Comparison of ENCODE assay signal across 1 cellular context in genomic region chr15:70815604-70816003, GRCh38.
TF ChIP-seq lines count a peak whose summit lies in the region.

No MANE protein-coding gene starts in this region.

TF ChIP-seq in HepG2, 621 proteins besides CTCF, POLR2A, EP300 and RAD21 (continued from another document and continues in another):
- TF ChIP-seq, protein P1, sequence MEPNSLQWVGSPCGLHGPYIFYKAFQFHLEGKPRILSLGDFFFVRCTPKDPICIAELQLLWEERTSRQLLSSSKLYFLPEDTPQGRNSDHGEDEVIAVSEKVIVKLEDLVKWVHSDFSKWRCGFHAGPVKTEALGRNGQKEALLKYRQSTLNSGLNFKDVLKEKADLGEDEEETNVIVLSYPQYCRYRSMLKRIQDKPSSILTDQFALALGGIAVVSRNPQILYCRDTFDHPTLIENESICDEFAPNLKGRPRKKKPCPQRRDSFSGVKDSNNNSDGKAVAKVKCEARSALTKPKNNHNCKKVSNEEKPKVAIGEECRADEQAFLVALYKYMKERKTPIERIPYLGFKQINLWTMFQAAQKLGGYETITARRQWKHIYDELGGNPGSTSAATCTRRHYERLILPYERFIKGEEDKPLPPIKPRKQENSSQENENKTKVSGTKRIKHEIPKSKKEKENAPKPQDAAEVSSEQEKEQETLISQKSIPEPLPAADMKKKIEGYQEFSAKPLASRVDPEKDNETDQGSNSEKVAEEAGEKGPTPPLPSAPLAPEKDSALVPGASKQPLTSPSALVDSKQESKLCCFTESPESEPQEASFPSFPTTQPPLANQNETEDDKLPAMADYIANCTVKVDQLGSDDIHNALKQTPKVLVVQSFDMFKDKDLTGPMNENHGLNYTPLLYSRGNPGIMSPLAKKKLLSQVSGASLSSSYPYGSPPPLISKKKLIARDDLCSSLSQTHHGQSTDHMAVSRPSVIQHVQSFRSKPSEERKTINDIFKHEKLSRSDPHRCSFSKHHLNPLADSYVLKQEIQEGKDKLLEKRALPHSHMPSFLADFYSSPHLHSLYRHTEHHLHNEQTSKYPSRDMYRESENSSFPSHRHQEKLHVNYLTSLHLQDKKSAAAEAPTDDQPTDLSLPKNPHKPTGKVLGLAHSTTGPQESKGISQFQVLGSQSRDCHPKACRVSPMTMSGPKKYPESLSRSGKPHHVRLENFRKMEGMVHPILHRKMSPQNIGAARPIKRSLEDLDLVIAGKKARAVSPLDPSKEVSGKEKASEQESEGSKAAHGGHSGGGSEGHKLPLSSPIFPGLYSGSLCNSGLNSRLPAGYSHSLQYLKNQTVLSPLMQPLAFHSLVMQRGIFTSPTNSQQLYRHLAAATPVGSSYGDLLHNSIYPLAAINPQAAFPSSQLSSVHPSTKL (CRISPR knock-in tag; IDR thresholded peaks at IDR 0.05): peak; percentile 59
- no peak for TF ChIP-seq NFYC (CRISPR knock-in tag; IDR thresholded peaks at IDR 0.05)
- no peak for TF ChIP-seq ATF5 (CRISPR knock-in tag; IDR thresholded peaks at IDR 0.05; ENCODE audit: low read depth)
- no peak for TF ChIP-seq SP4 (CRISPR knock-in tag; IDR thresholded peaks at IDR 0.05)
- no peak for TF ChIP-seq PCBP2 (optimal IDR thresholded peaks at IDR 0.05; ENCODE audit: low read depth, low read length, poor library complexity, severe bottlenecking)
- no peak for TF ChIP-seq HNRNPLL (IDR thresholded peaks at IDR 0.05; ENCODE audit: low read depth, low read length, poor library complexity, severe bottlenecking)
- TF ChIP-seq, protein P2, sequence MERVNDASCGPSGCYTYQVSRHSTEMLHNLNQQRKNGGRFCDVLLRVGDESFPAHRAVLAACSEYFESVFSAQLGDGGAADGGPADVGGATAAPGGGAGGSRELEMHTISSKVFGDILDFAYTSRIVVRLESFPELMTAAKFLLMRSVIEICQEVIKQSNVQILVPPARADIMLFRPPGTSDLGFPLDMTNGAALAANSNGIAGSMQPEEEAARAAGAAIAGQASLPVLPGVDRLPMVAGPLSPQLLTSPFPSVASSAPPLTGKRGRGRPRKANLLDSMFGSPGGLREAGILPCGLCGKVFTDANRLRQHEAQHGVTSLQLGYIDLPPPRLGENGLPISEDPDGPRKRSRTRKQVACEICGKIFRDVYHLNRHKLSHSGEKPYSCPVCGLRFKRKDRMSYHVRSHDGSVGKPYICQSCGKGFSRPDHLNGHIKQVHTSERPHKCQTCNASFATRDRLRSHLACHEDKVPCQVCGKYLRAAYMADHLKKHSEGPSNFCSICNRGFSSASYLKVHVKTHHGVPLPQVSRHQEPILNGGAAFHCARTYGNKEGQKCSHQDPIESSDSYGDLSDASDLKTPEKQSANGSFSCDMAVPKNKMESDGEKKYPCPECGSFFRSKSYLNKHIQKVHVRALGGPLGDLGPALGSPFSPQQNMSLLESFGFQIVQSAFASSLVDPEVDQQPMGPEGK (CRISPR knock-in tag; IDR thresholded peaks at IDR 0.05): no peak
- TF ChIP-seq, protein P3, sequence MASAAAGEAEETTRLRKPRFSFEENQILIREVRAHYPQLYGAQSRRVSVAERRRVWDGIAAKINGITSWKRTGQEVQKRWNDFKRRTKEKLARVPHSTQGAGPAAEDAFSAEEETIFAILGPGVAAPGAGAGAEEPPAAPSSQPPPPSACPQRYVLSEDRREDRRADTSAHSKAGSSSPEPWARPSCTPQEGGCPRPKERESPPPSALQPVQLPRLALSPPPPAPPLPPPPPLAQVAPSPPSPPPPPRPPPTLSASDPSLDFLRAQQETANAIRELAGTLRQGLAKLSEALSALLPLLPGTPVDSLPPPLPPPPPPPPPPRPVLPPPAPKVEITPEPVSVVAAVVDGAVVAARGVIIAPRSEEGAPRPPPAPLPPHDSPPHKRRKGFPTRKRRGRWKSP (CRISPR knock-in tag; IDR thresholded peaks at IDR 0.05): no peak
- TF ChIP-seq, protein P4, sequence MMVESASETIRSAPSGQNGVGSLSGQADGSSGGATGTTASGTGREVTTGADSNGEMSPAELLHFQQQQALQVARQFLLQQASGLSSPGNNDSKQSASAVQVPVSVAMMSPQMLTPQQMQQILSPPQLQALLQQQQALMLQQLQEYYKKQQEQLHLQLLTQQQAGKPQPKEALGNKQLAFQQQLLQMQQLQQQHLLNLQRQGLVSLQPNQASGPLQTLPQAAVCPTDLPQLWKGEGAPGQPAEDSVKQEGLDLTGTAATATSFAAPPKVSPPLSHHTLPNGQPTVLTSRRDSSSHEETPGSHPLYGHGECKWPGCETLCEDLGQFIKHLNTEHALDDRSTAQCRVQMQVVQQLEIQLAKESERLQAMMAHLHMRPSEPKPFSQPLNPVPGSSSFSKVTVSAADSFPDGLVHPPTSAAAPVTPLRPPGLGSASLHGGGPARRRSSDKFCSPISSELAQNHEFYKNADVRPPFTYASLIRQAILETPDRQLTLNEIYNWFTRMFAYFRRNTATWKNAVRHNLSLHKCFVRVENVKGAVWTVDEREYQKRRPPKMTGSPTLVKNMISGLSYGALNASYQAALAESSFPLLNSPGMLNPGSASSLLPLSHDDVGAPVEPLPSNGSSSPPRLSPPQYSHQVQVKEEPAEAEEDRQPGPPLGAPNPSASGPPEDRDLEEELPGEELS (CRISPR knock-in tag; IDR thresholded peaks at IDR 0.05): no peak
- TF ChIP-seq RNF219 (CRISPR knock-in tag; IDR thresholded peaks at IDR 0.05): no peak
- TF ChIP-seq ZNF652 (CRISPR knock-in tag; IDR thresholded peaks at IDR 0.05; ENCODE audit: borderline replicate concordance, low read depth): peak; percentile 84
- TF ChIP-seq ELF3 (CRISPR knock-in tag; IDR thresholded peaks at IDR 0.05): no peak
- no peak for TF ChIP-seq ZNF256 (CRISPR knock-in tag; conservative IDR thresholded peaks at IDR 0.05)
- TF ChIP-seq ZNF644 (CRISPR knock-in tag; IDR thresholded peaks at IDR 0.05; ENCODE audit: low read depth): 0 out of 2 replicates have a peak, but pooled peaks have one; percentile 31
- TF ChIP-seq HNRNPH1 (optimal IDR thresholded peaks at IDR 0.05; ENCODE audit: low read depth, low read length): no peak
- TF ChIP-seq, protein P5, sequence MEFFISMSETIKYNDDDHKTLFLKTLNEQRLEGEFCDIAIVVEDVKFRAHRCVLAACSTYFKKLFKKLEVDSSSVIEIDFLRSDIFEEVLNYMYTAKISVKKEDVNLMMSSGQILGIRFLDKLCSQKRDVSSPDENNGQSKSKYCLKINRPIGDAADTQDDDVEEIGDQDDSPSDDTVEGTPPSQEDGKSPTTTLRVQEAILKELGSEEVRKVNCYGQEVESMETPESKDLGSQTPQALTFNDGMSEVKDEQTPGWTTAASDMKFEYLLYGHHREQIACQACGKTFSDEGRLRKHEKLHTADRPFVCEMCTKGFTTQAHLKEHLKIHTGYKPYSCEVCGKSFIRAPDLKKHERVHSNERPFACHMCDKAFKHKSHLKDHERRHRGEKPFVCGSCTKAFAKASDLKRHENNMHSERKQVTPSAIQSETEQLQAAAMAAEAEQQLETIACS (CRISPR knock-in tag; IDR thresholded peaks at IDR 0.05): no peak
- TF ChIP-seq ZBTB43 (CRISPR knock-in tag; conservative IDR thresholded peaks at IDR 0.05): no peak
- TF ChIP-seq KDM5A (IDR thresholded peaks at IDR 0.05; ENCODE audit: borderline replicate concordance, low read length): no peak
- TF ChIP-seq FOXA3 (CRISPR knock-in tag; IDR thresholded peaks at IDR 0.05): peak; percentile 24; the same call in 1 of the 2 replicates
- no peak for TF ChIP-seq ZNF589 (CRISPR knock-in tag; conservative IDR thresholded peaks at IDR 0.05)
- TF ChIP-seq, protein P6, sequence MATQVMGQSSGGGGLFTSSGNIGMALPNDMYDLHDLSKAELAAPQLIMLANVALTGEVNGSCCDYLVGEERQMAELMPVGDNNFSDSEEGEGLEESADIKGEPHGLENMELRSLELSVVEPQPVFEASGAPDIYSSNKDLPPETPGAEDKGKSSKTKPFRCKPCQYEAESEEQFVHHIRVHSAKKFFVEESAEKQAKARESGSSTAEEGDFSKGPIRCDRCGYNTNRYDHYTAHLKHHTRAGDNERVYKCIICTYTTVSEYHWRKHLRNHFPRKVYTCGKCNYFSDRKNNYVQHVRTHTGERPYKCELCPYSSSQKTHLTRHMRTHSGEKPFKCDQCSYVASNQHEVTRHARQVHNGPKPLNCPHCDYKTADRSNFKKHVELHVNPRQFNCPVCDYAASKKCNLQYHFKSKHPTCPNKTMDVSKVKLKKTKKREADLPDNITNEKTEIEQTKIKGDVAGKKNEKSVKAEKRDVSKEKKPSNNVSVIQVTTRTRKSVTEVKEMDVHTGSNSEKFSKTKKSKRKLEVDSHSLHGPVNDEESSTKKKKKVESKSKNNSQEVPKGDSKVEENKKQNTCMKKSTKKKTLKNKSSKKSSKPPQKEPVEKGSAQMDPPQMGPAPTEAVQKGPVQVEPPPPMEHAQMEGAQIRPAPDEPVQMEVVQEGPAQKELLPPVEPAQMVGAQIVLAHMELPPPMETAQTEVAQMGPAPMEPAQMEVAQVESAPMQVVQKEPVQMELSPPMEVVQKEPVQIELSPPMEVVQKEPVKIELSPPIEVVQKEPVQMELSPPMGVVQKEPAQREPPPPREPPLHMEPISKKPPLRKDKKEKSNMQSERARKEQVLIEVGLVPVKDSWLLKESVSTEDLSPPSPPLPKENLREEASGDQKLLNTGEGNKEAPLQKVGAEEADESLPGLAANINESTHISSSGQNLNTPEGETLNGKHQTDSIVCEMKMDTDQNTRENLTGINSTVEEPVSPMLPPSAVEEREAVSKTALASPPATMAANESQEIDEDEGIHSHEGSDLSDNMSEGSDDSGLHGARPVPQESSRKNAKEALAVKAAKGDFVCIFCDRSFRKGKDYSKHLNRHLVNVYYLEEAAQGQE (IDR thresholded peaks at IDR 0.05; ENCODE audit: borderline replicate concordance in 1 of 2, low read depth in 1 of 2, low read length in 2 of 2): no peak
- TF ChIP-seq RCOR2 (CRISPR knock-in tag; IDR thresholded peaks at IDR 0.05): no peak
- no peak for TF ChIP-seq ZNF800 (CRISPR knock-in tag; IDR thresholded peaks at IDR 0.05)
- TF ChIP-seq MTA3 (CRISPR knock-in tag; IDR thresholded peaks at IDR 0.05): no peak
- TF ChIP-seq, protein P7, sequence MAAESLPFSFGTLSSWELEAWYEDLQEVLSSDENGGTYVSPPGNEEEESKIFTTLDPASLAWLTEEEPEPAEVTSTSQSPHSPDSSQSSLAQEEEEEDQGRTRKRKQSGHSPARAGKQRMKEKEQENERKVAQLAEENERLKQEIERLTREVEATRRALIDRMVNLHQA (CRISPR knock-in tag; IDR thresholded peaks at IDR 0.05): no peak
- no peak for TF ChIP-seq ZNF607 (CRISPR knock-in tag; IDR thresholded peaks at IDR 0.05; ENCODE audit: borderline replicate concordance)
- 0 out of 2 replicates have a peak, but pooled peaks have one; percentile 39 for TF ChIP-seq GATAD2A (CRISPR knock-in tag; IDR thresholded peaks at IDR 0.05)
- TF ChIP-seq ZBTB21 (CRISPR knock-in tag; IDR thresholded peaks at IDR 0.05): no peak
- TF ChIP-seq FOXP1 (IDR thresholded peaks at IDR 0.05): no peak
- peak; percentile 33; the same call in 1 of the 2 replicates for TF ChIP-seq FOXP1 (CRISPR knock-in tag; IDR thresholded peaks at IDR 0.05)
- TF ChIP-seq NCOA5 (CRISPR knock-in tag; IDR thresholded peaks at IDR 0.05): no peak
- TF ChIP-seq, protein P8, sequence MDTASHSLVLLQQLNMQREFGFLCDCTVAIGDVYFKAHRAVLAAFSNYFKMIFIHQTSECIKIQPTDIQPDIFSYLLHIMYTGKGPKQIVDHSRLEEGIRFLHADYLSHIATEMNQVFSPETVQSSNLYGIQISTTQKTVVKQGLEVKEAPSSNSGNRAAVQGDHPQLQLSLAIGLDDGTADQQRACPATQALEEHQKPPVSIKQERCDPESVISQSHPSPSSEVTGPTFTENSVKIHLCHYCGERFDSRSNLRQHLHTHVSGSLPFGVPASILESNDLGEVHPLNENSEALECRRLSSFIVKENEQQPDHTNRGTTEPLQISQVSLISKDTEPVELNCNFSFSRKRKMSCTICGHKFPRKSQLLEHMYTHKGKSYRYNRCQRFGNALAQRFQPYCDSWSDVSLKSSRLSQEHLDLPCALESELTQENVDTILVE (CRISPR knock-in tag; IDR thresholded peaks at IDR 0.05): no peak
